35 cellular contexts compared by ENCODE assay signal in genomic region chr2:41395692-41396091, GRCh38.
"Had no signal": no experiment of that assay in that cellular context is flagged by ENCODE, and none has a peak within 500 bp of the region (broad histone marks: within the 10 kb centered on the region; RNA-seq: fewer than 3 reads in every experiment).

No MANE protein-coding gene starts in this region.

- H3K4me3 ChIP-seq: MG63 had no signal

- H3K9me3 ChIP-seq: MG63 had no signal

- DNase-seq: Karpas-422, Kasumi-1, MG63, MM.1S, MV-4-11, NCI-H1048, NCI-H1092, NCI-H1092 treated with DMSO at 0.1 percent for 48 hours, NCI-H1105, NCI-H1105 treated with DMSO at 0.1 percent for 48 hours, NCI-H1417, NCI-H1417 treated with DMSO at 0.1 percent for 48 hours, NCI-H1436, NCI-H1436 treated with DMSO at 0.1 percent for 48 hours, NCI-H146, NCI-H1694, NCI-H1694 treated with DMSO at 0.1 percent for 48 hours, NCI-H187, NCI-H187 treated with DMSO at 0.1 percent for 48 hours, NCI-H1930, NCI-H2029, NCI-H2029 treated with DMSO at 0.1 percent for 48 hours, NCI-H2081, NCI-H2081 treated with DMSO at 0.1 percent for 48 hours, NCI-H2107, NCI-H2171, NCI-H2171 treated with DMSO at 0.1 percent for 48 hours, NCI-H2227 treated with DMSO at 0.1 percent for 48 hours, NCI-H226, NCI-H345, NCI-H446, NCI-H446 treated with DMSO at 0.1 percent for 48 hours, NCI-H510A, NCI-H510A treated with DMSO at 0.1 percent for 48 hours, NCI-H524 had no signal

- H3K36me3 ChIP-seq: MG63 had no signal

- H3K27me3 ChIP-seq: MG63 had no signal
